In the genomic region with DNA sequence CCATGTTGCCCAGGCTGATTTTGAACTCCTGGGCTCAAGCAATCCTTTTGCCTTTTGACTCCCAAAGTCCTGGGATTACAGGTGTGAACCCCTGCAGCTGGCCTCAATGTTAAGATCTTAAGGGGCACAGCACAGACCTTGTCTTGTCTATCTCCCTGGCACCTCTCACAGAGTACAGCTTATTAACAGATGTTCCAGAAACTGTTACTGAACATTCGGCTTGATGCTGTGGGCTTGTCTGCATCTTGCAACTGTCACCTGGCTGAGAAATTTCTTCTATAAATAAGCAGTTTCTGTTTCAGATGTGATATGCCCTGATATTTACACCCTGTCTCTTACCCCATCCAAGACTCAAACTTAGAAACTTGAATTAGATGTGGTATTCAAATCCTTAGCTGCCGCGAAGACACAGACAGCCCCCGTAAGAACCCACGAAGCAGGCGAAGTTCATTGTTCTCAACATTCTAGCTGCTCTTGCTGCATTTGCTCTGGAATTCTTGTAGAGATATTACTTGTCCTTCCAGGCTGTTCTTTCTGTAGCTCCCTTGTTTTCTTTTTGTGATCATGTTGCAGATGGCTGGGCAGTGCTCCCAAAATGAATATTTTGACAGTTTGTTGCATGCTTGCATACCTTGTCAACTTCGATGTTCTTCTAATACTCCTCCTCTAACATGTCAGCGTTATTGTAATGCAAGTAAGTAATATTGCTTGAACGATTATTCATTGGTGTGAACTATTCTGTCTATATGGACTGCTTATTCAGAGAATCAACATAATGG, we compare ENCODE assay signal across 11 cellular contexts. TPM values are rescaled to one million over a fixed set of nuclear protein-coding genes. Genes with fewer than 3 reads are reported as not detected.
DNase-seq lines count a peak whose midpoint lies in the region; ATAC-seq and TF ChIP-seq lines count a peak whose summit lies in the region.
"Had no signal": no experiment of that assay in that cellular context is flagged by ENCODE, and none has a peak within 500 bp of the region (broad histone marks: within the 10 kb centered on the region; RNA-seq: fewer than 3 reads in every experiment).

A gene (plus strand): TSS at position 450 of the 779 bp plus-strand sequence. CDS start 115 bp downstream, at position 565.

- no peak within 1 kb of the TSS for H2BK15ac ChIP-seq in neuronal stem cell (ENCODE audit: low read length)

- no peak within 1 kb of the TSS for H3K14ac ChIP-seq in neuronal stem cell (ENCODE audit: low read length)

- in situ Hi-C loops in G401 (cut with HindIII; ENCODE audit: low sequenced_read_pairs): no loop called here

- WGBS in neuronal stem cell (ENCODE audit: extremely low coverage in 2 of 2, insufficient read length in 2 of 2, insufficient replicate concordance in 1 of 2), 2 donors: no CpG with 5 or more reads among the region's 9 CpGs

- POLR2A ChIA-PET in activated CD4-positive, alpha-beta T cell treated with anti-CD3 and anti-CD28 coated beads, Interleukin-2, amount 10 ng/mL, durations not matched to agents 7 days and 5 days (lab: Charles Lee): no interaction called here

- H3K36me3 Mint-ChIP-seq in activated CD4-positive, alpha-beta T cell treated with anti-CD3 and anti-CD28 coated beads, Interleukin-2, amount 10 ng/mL, durations not matched to agents 7 days and 5 days (ENCODE audit: low read depth): no peaks in the 10 kb centered on the region

- no peaks in the 10 kb centered on the region for H3K4me1 Mint-ChIP-seq in activated CD4-positive, alpha-beta T cell treated with anti-CD3 and anti-CD28 coated beads, Interleukin-2, amount 10 ng/mL, durations not matched to agents 7 days and 5 days

- no peak within 1 kb of the TSS for H2BK120ac ChIP-seq in neuronal stem cell (ENCODE audit: low read depth, low read length)

- H3K4me3 ChIP-seq in GM12865 (ENCODE audit: low read depth, low read length): peak within 1 kb of the TSS; percentile 91
- H3K4me3 ChIP-seq in choroid plexus epithelial cell (ENCODE audit: low read depth, low read length): no peak within 1 kb of the TSS
- no peak within 1 kb of the TSS for H3K4me3 ChIP-seq in neuronal stem cell (ENCODE audit: low read length in 2 of 2)
- H3K4me3 ChIP-seq: thoracic aorta had no signal

- H3K27ac Mint-ChIP-seq in activated CD4-positive, alpha-beta T cell treated with anti-CD3 and anti-CD28 coated beads, Interleukin-2, amount 10 ng/mL, durations not matched to agents 7 days and 5 days: no peak within 1 kb of the TSS

- H2AK5ac ChIP-seq in neuronal stem cell (ENCODE audit: low read depth, low read length): no peak within 1 kb of the TSS

- no peak within 1 kb of the TSS for H2AFZ ChIP-seq in neuronal stem cell (ENCODE audit: low read length)

- no peak within 1 kb of the TSS for H3K9ac ChIP-seq in neuronal stem cell (ENCODE audit: low read depth, low read length, poor library complexity)

- DNase-seq in GM12865 (ENCODE audit: low read depth): peak; percentile 95
- peak; percentile 30 for DNase-seq in choroid plexus epithelial cell (ENCODE audit: low read depth)
- DNase-seq in G401 (ENCODE audit: low spot score): no peak
- DNase-seq in activated CD4-positive, alpha-beta T cell treated with anti-CD3 and anti-CD28 coated beads, Interleukin-2, amount 10 ng/mL, durations not matched to agents 7 days and 5 days: no peak
- no peak for DNase-seq in neuronal stem cell (ENCODE audit: low spot score)
- DNase-seq in activated CD4-positive, CD25-positive, alpha-beta regulatory T cell (lab: John Stamatoyannopoulos, UW): no peak
- DNase-seq: MV-4-11 had no signal

- H3K27ac ChIP-seq in neuronal stem cell (replicated peaks; ENCODE audit: low read length): no peak within 1 kb of the TSS
- H3K27ac ChIP-seq: thoracic aorta had no signal

- no peak within 1 kb of the TSS for H3K4me2 ChIP-seq in neuronal stem cell (ENCODE audit: insufficient read depth, low read length, poor library complexity, severe bottlenecking)

- no peak within 1 kb of the TSS for H4K8ac ChIP-seq in neuronal stem cell (ENCODE audit: low read depth, low read length)

- H4K91ac ChIP-seq in neuronal stem cell (ENCODE audit: low read depth, low read length, poor library complexity): no peak within 1 kb of the TSS

- H2BK5ac ChIP-seq in neuronal stem cell (ENCODE audit: low read length): no peak within 1 kb of the TSS

- CTCF ChIA-PET in activated CD4-positive, alpha-beta T cell treated with anti-CD3 and anti-CD28 coated beads, Interleukin-2, amount 10 ng/mL, durations not matched to agents 7 days and 5 days (lab: Charles Lee): interaction anchor here (1.3 kb wide), 1 partner anchor 34 kb away, joined by 4 read pairs; no protein-coding TSS in a partner anchor

- H3K18ac ChIP-seq in neuronal stem cell (ENCODE audit: low read length): no peak within 1 kb of the TSS

- H3K27me3 Mint-ChIP-seq in activated CD4-positive, alpha-beta T cell treated with anti-CD3 and anti-CD28 coated beads, Interleukin-2, amount 10 ng/mL, durations not matched to agents 7 days and 5 days: no peaks in the 10 kb centered on the region

- no peaks in the 10 kb centered on the region for H3K9me3 ChIP-seq in neuronal stem cell (replicated peaks in 1 of 2; ENCODE audit: control insufficient read depth in 2 of 2, insufficient read depth in 1 of 2, low read depth in 1 of 2, low read length in 2 of 2)
- H3K9me3 ChIP-seq: thoracic aorta had no signal

- no peak within 1 kb of the TSS for H3K23ac ChIP-seq in neuronal stem cell (ENCODE audit: low read depth, low read length, poor library complexity)

- H3K4ac ChIP-seq in neuronal stem cell (ENCODE audit: low read length): no peak within 1 kb of the TSS

- peak; percentile 71 for ATAC-seq in GM19452 (IDR thresholded peaks at IDR 0.05; ENCODE audit: unreplicated experiment)
- ATAC-seq in HG03060 (IDR thresholded peaks at IDR 0.05; ENCODE audit: low read depth, unreplicated experiment): peak; percentile 57
- ATAC-seq: sciatic nerve had no signal

- H3K4me3 Mint-ChIP-seq in activated CD4-positive, alpha-beta T cell treated with anti-CD3 and anti-CD28 coated beads, Interleukin-2, amount 10 ng/mL, durations not matched to agents 7 days and 5 days: no peak within 1 kb of the TSS

- no peaks in the 10 kb centered on the region for H3K79me1 ChIP-seq in neuronal stem cell (ENCODE audit: low read depth, low read length)

- no peaks in the 10 kb centered on the region for H3K36me3 ChIP-seq in neuronal stem cell (replicated peaks in 1 of 2; ENCODE audit: control insufficient read depth in 2 of 2, insufficient read depth in 2 of 2, low read length in 2 of 2)
- H3K36me3 ChIP-seq: thoracic aorta had no signal

- H3K27me3 ChIP-seq in neuronal stem cell (ENCODE audit: control insufficient read depth in 3 of 3, insufficient read depth in 3 of 3, low read depth in 1 of 3, low read length in 3 of 3): no peaks in the 10 kb centered on the region

- peaks cover 0 to 4% of the 10 kb centered on the region in 2 donors for H3K4me1 ChIP-seq in neuronal stem cell (ENCODE audit: control insufficient read depth in 2 of 2, insufficient read depth in 1 of 2, low read depth in 1 of 2, low read length in 2 of 2)

- H2BK12ac ChIP-seq in neuronal stem cell (ENCODE audit: low read length): no peak within 1 kb of the TSS

- no peaks in the 10 kb centered on the region for H3K9me3 Mint-ChIP-seq in activated CD4-positive, alpha-beta T cell treated with anti-CD3 and anti-CD28 coated beads, Interleukin-2, amount 10 ng/mL, durations not matched to agents 7 days and 5 days

- TF ChIP-seq CTCF in GM12865 (IDR thresholded peaks at IDR 0.05; ENCODE audit: insufficient read depth, low read depth, low read length, missing control alignments) (no peak), choroid plexus epithelial cell (conservative IDR thresholded peaks at IDR 0.05; ENCODE audit: low read depth, low read length) (no peak)

RNA-seq across cellular contexts. Expression of the gene that starts here (rescaled TPM):
- not detected in 2 replicates for total RNA-seq in G401 (2014; rRNA removed; shearing (Covaris generic))
- not detected for total RNA-seq in activated CD4-positive, alpha-beta T cell treated with anti-CD3 and anti-CD28 coated beads, Interleukin-2, amount 10 ng/mL, durations not matched to agents 7 days and 5 days
- polyA plus RNA-seq in neuronal stem cell (2013, experiment 1 of 2): not detected
- not detected for polyA plus RNA-seq in neuronal stem cell (2013, experiment 2 of 2)
- total RNA-seq: sciatic nerve, thoracic aorta had no signal

Comparison
In these comparisons a context has a peak if more than half of its experiments do, and no peak if none do; other contexts are left out.
1. DNase-seq: peak in GM12865 (single experiment) and choroid plexus epithelial cell (single experiment); none in G401 (single experiment), activated CD4-positive, alpha-beta T cell treated with anti-CD3 and anti-CD28 coated beads, Interleukin-2, amount 10 ng/mL, durations not matched to agents 7 days and 5 days (single experiment), neuronal stem cell (single experiment) and activated CD4-positive, CD25-positive, alpha-beta regulatory T cell (0 of 4).